In genomic region chr18:34976899-34977786, GRCh38 we compare ENCODE assay signal across 8 cellular contexts.
A peak's percentile ranks its signal among the peaks of the same experiment; 100 is the strongest.
DNase-seq lines count a peak whose midpoint lies in the region; ATAC-seq and TF ChIP-seq lines count a peak whose summit lies in the region.

No MANE protein-coding gene starts in this region.

- DNase-seq in D341Med (ENCODE audit: low spot score) (peak; percentile 86), SHP77 (lab: John Stamatoyannopoulos, UW) (peak; percentile 73 to 83), glutamatergic neuron (peak; percentile 91), osteoblast (ENCODE audit: insufficient read length, low spot score, missing footprints) (peak; percentile 71), thoracic aorta (ENCODE audit: low spot score) (peak; percentile 28)
- peak; percentile 21 to 70 (median 50) for DNase-seq in activated naive CD4-positive, alpha-beta T cell (lab: John Stamatoyannopoulos, UW)

- no peak for TF ChIP-seq CTCF in KMS-11 (conservative IDR thresholded peaks at IDR 0.05; ENCODE audit: low read depth, low read length)
- TF ChIP-seq CTCF in glutamatergic neuron (IDR thresholded peaks at IDR 0.05; ENCODE audit: partially characterized antibody, unreplicated experiment): no peak
- TF ChIP-seq CTCF in osteoblast (IDR thresholded peaks at IDR 0.05; ENCODE audit: extremely low read depth, low read depth, low read length): no peak
- no peak for TF ChIP-seq CTCF in thoracic aorta (IDR thresholded peaks at IDR 0.05)

- H4K20me1 ChIP-seq in KMS-11 (ENCODE audit: insufficient read depth) (no peaks in the 10 kb centered on the region), osteoblast (ENCODE audit: insufficient read depth, low read length) (no peaks in the 10 kb centered on the region)

- H3K4me2 ChIP-seq in KMS-11 (peak overlapping the region; percentile 93), osteoblast (ENCODE audit: insufficient read depth, low read length) (peak overlapping the region; percentile 84)

- H3K4me3 Mint-ChIP-seq in glutamatergic neuron (ENCODE audit: unreplicated experiment): peak overlapping the region; percentile 97

- H3K4me3 ChIP-seq in KMS-11 (IDR thresholded peaks at IDR 0.05; ENCODE audit: insufficient read depth, low read depth, low read length) (no peak overlapping the region), osteoblast (ENCODE audit: insufficient read depth, low read length) (peak overlapping the region; percentile 75), thoracic aorta (peak overlapping the region; percentile 94)

- H3K36me3 Mint-ChIP-seq in glutamatergic neuron (ENCODE audit: unreplicated experiment): no peaks in the 10 kb centered on the region

- H3K4me1 Mint-ChIP-seq in glutamatergic neuron (ENCODE audit: low read depth, unreplicated experiment): peaks cover 13% of the 10 kb centered on the region

- peak overlapping the region; percentile 95 for H3K27ac Mint-ChIP-seq in glutamatergic neuron (ENCODE audit: unreplicated experiment)

- H3K27me3 ChIP-seq in KMS-11 (ENCODE audit: insufficient read depth, low read depth): no peaks in the 10 kb centered on the region; the same call in 1 of the 2 replicates
- peaks cover 51% of the 10 kb centered on the region for H3K27me3 ChIP-seq in osteoblast (ENCODE audit: insufficient read depth, low read length)
- no peaks in the 10 kb centered on the region for H3K27me3 ChIP-seq in thoracic aorta (replicated peaks; ENCODE audit: insufficient read depth)

- peaks cover 12% of the 10 kb centered on the region for H3K27me3 Mint-ChIP-seq in glutamatergic neuron (ENCODE audit: unreplicated experiment)

- H3K36me3 ChIP-seq in KMS-11 (ENCODE audit: insufficient read depth) (no peaks in the 10 kb centered on the region), osteoblast (ENCODE audit: insufficient read depth, low read length) (no peaks in the 10 kb centered on the region), thoracic aorta (no peaks in the 10 kb centered on the region)

- H3K4me1 ChIP-seq in KMS-11 (ENCODE audit: low read depth, poor library complexity, severe bottlenecking): peaks cover 12% of the 10 kb centered on the region
- peaks cover 28% of the 10 kb centered on the region for H3K4me1 ChIP-seq in osteoblast (ENCODE audit: insufficient read depth, low read length)
- peaks cover 3 to 15% of the 10 kb centered on the region in 2 donors for H3K4me1 ChIP-seq in thoracic aorta (ENCODE audit: control insufficient read depth in 1 of 2, low read depth in 2 of 2)

- ATAC-seq in GM21717 (IDR thresholded peaks at IDR 0.05; ENCODE audit: unreplicated experiment): peak; percentile 59
- no peak for ATAC-seq in thoracic aorta (ENCODE audit: insufficient number of reproducible peaks, low FRiP score, low read depth)

- H2AFZ ChIP-seq in KMS-11 (ENCODE audit: low read depth) (peak overlapping the region; percentile 97), osteoblast (ENCODE audit: low read length) (peak overlapping the region; percentile 87)

- no peak overlapping the region for H3K27ac ChIP-seq in KMS-11
- H3K27ac ChIP-seq in osteoblast (ENCODE audit: low read depth, low read length): no peak overlapping the region
- H3K27ac ChIP-seq in thoracic aorta: peak overlapping the region; percentile 67 to 72

- H3K9ac ChIP-seq in KMS-11: peak overlapping the region; percentile 38; the same call in 1 of the 2 replicates

- H3K9me3 Mint-ChIP-seq in glutamatergic neuron (ENCODE audit: unreplicated experiment): peaks cover 16% of the 10 kb centered on the region

- no peaks in the 10 kb centered on the region for H3K79me2 ChIP-seq in KMS-11 (ENCODE audit: insufficient read depth, low read depth)
- no peaks in the 10 kb centered on the region for H3K79me2 ChIP-seq in osteoblast (ENCODE audit: insufficient read depth, low read length)

- H3K9me3 ChIP-seq in osteoblast (ENCODE audit: low read depth, low read length): no peaks in the 10 kb centered on the region
- no peaks in the 10 kb centered on the region for H3K9me3 ChIP-seq in thoracic aorta

Comparison
In these comparisons a context has a peak if more than half of its experiments do, and no peak if none do; other contexts are left out.
1. DNase-seq: peak in every context shown above with its lines; median percentile 91 in glutamatergic neuron; 86 in D341Med; 78 in SHP77; 71 in osteoblast; 50 in activated naive CD4-positive, alpha-beta T cell; 28 in thoracic aorta.
2. H3K27ac ChIP-seq: peak in thoracic aorta (2 of 2); none in KMS-11 (single experiment) and osteoblast (single experiment).